Comparison of ENCODE assay signal across 8 cellular contexts in genomic region chr3:134212898-134213665, GRCh38. TPM values are rescaled to one million over a fixed set of nuclear protein-coding genes. Genes with fewer than 3 reads are reported as not detected.
DNase-seq lines count a peak whose midpoint lies in the region; ATAC-seq and TF ChIP-seq lines count a peak whose summit lies in the region.

No MANE protein-coding gene starts in this region.

- ATAC-seq in GM21528 (IDR thresholded peaks at IDR 0.05; ENCODE audit: low FRiP score, unreplicated experiment) = peak; percentile 77

- H3K4me3 ChIP-seq in KMS-11 (IDR thresholded peaks at IDR 0.05; ENCODE audit: insufficient read depth, low read depth, low read length) (no peak overlapping the region), fibroblast of villous mesenchyme (ENCODE audit: low read depth, low read length) (no peak overlapping the region), thyroid gland (replicated peaks in 1 of 3) (no peak overlapping the region)

- TF ChIP-seq CTCF in KMS-11 (conservative IDR thresholded peaks at IDR 0.05; ENCODE audit: low read depth, low read length) (peak; percentile 99), fibroblast of villous mesenchyme (IDR thresholded peaks at IDR 0.05; ENCODE audit: insufficient read depth, low read depth, low read length) (peak; percentile 98), thyroid gland (IDR thresholded peaks at IDR 0.05) (peak; percentile 92 to 98 (median 94))

- H3K4me1 ChIP-seq in KMS-11 (ENCODE audit: low read depth, poor library complexity, severe bottlenecking) (peaks cover 5% of the 10 kb centered on the region), thyroid gland (peaks cover 0 to 8% of the 10 kb centered on the region in 2 donors)

- DNase-seq in D341Med (ENCODE audit: low spot score) (peak; percentile 81), RPMI8226 (peak; percentile 84), fibroblast of villous mesenchyme (ENCODE audit: low read depth) (peak; percentile 77), occipital lobe (lab: John Stamatoyannopoulos, UW) (peak; percentile 69), thyroid gland (peak; percentile 84 to 90)
- DNase-seq in activated T-helper 1 cell treated with anti-CD3 and anti-CD28 coated beads, Interleukin-2, amount 50 U/mL, for 16 hours (ENCODE audit: low read depth in 1 of 2, low spot score in 1 of 2) = peak; percentile 77 to 87

- H3K4me2 ChIP-seq in KMS-11 = no peak overlapping the region

- H3K27me3 ChIP-seq in KMS-11 (ENCODE audit: insufficient read depth, low read depth) (no peaks in the 10 kb centered on the region), thyroid gland (no peaks in the 10 kb centered on the region)

- no peaks in the 10 kb centered on the region for H3K79me2 ChIP-seq in KMS-11 (ENCODE audit: insufficient read depth, low read depth)

- intact Hi-C loops in thyroid gland (cut with DNase I) = loop anchor here (5.0 to 10.0 kb wide), 3 partner anchors 84 to 278 kb away; no protein-coding TSS in a partner anchor

- no peak for TF ChIP-seq POLR2A in thyroid gland (IDR thresholded peaks at IDR 0.05)

- H3K9me3 ChIP-seq in thyroid gland = no peaks in the 10 kb centered on the region

- H3K9ac ChIP-seq in KMS-11 = no peak overlapping the region

- 19 to 26% methylated on average over 4 of the region's 4 CpGs for WGBS in thyroid gland, 2 donors

- peaks cover 4% of the 10 kb centered on the region; the same call in 1 of the 2 replicates for H4K20me1 ChIP-seq in KMS-11 (ENCODE audit: insufficient read depth)

- H2AFZ ChIP-seq in KMS-11 (ENCODE audit: low read depth) = no peak overlapping the region

- H3K36me3 ChIP-seq in KMS-11 (ENCODE audit: insufficient read depth) (no peaks in the 10 kb centered on the region), thyroid gland (peaks cover 0 to 8% of the 10 kb centered on the region in 2 donors)

- H3K27ac ChIP-seq in KMS-11 (no peak overlapping the region), thyroid gland (no peak overlapping the region)

RNA-seq across cellular contexts. Expression of gene RYK, which starts 37.6 kb away (rescaled TPM):
- total RNA-seq in fibroblast of villous mesenchyme = 103 and 161 TPM in 2 replicates
- total RNA-seq in occipital lobe = 136 TPM
- 100 to 1,000 TPM in 2 of 4 donors, 10 to 100 TPM in 2; 95.2 to 168 (median 108) TPM for total RNA-seq in thyroid gland
